18 cellular contexts compared by ENCODE assay signal in genomic region chr13:111424134-111424533, GRCh38.
DNase-seq lines count a peak whose midpoint lies in the region; ATAC-seq, FAIRE-seq and TF ChIP-seq lines count a peak whose summit lies in the region.
"Had no signal": no experiment of that assay in that cellular context is flagged by ENCODE, and none has a peak within 500 bp of the region (broad histone marks: within the 10 kb centered on the region; RNA-seq: fewer than 3 reads in every experiment).

No MANE protein-coding gene starts in this region.

- TF ChIP-seq CTCF in HCT116 (IDR thresholded peaks at IDR 0.05 in 2 of 3, conservative IDR thresholded peaks at IDR 0.05 in 1 of 3; ENCODE audit: borderline replicate concordance in 1 of 3, insufficient read depth in 1 of 3, low read depth in 2 of 3, low read length in 2 of 3) (no peak), K562 (IDR thresholded peaks at IDR 0.05 in 2 of 3, conservative IDR thresholded peaks at IDR 0.05 in 1 of 3; ENCODE audit: insufficient read depth in 2 of 3, low read depth in 1 of 3, low read length in 3 of 3) (no peak)

- TF ChIP-seq RAD21 in HCT116 (IDR thresholded peaks at IDR 0.05; ENCODE audit: low read depth): no peak
- no peak for TF ChIP-seq RAD21 in K562 (CRISPR knock-in tag; conservative IDR thresholded peaks at IDR 0.05 in 1 of 2, IDR thresholded peaks at IDR 0.05 in 1 of 2)

- H2BK12ac ChIP-seq in neuronal stem cell (ENCODE audit: low read length): no peak overlapping the region

- no peak for FAIRE-seq in K562 (lab: Jason Lieb, UNC)
- FAIRE-seq: A549, D721Med, G401.6, GM12891, GM19239 had no signal

- no peaks in the 10 kb centered on the region for H3K79me1 ChIP-seq in neuronal stem cell (ENCODE audit: low read depth, low read length)

- H3K4ac ChIP-seq in neuronal stem cell (ENCODE audit: low read length): no peak overlapping the region

- H4K8ac ChIP-seq in neuronal stem cell (ENCODE audit: low read depth, low read length): no peak overlapping the region

- RAD21 ChIA-PET in HCT116 (lab: Charles Lee; ENCODE audit: low non-redundant PET in 1 of 2, low total read pairs in 2 of 2, uncharacterized antibody in 2 of 2, unreplicated experiment in 2 of 2): no interaction called here

- DNase-seq in HCT116 (ENCODE audit: low read depth, low spot score) (no peak), K562 (ENCODE audit: extremely low read depth in 1 of 4, low spot score in 3 of 4) (peak; percentile 15 to 39 (median 23)), neuronal stem cell (ENCODE audit: low spot score) (no peak), HAP-1 (ENCODE audit: low spot score in 2 of 2) (no peak), 8988T (no peak)
- DNase-seq: AML-193; Caco-2; CD4-positive, alpha-beta T cell; CD8-positive, alpha-beta T cell; DMS79 treated with DMSO at 0.1 percent for 48 hours; GF-D8 had no signal

- H2AFZ ChIP-seq in HCT116 (ENCODE audit: low read depth, low read length, poor library complexity, severe bottlenecking) (peak overlapping the region; percentile 64), K562 (ENCODE audit: low read depth, low read length) (no peak overlapping the region), neuronal stem cell (ENCODE audit: low read length) (no peak overlapping the region)

- TF ChIP-seq EP300 in K562 (IDR thresholded peaks at IDR 0.05; ENCODE audit: low read length): no peak

- H3K27ac ChIP-seq in HCT116 (ENCODE audit: low read depth, low read length) (no peak overlapping the region), K562 (ENCODE audit: extremely low read depth, low read depth, low read length) (no peak overlapping the region), neuronal stem cell (replicated peaks; ENCODE audit: low read length) (no peak overlapping the region)
- H3K27ac ChIP-seq: A549; BLaER1 treated with 17β-estradiol and CSF1 and Interleukin-3, amounts not matched to agents 10 nM and 100 nM; C4-2B had no signal

- intact Hi-C loops in HCT116 (cut with micrococcal nuclease) (no loop called here), K562 (cut with micrococcal nuclease) (no loop called here)

- WGBS in K562 (ENCODE audit: insufficient coverage, low coverage, missing lambda C conversion rate): 7% methylated on average over 16 of the region's 21 CpGs
- WGBS in neuronal stem cell (ENCODE audit: extremely low coverage in 2 of 2, insufficient read length in 2 of 2, insufficient replicate concordance in 1 of 2), 2 donors: no CpG with 5 or more reads among the region's 21 CpGs

- H4K20me1 ChIP-seq in HCT116 (ENCODE audit: insufficient read depth) (no peaks in the 10 kb centered on the region), K562 (replicated peaks; ENCODE audit: control insufficient read depth, insufficient read depth, low read length) (no peaks in the 10 kb centered on the region; the same call in 1 of the 2 replicates)
- H4K20me1 ChIP-seq: BLaER1 treated with 17β-estradiol and CSF1 and Interleukin-3, amounts not matched to agents 10 nM and 100 nM had no signal

- H3K9ac ChIP-seq in HCT116 (ENCODE audit: low read length) (no peak overlapping the region), K562 (ENCODE audit: insufficient read depth in 1 of 2, low read depth in 2 of 2, low read length in 2 of 2) (no peak overlapping the region), neuronal stem cell (ENCODE audit: low read depth, low read length, poor library complexity) (no peak overlapping the region)
- H3K9ac ChIP-seq: BLaER1 treated with 17β-estradiol and CSF1 and Interleukin-3, amounts not matched to agents 10 nM and 100 nM had no signal

- no peak for ATAC-seq in HCT116
- ATAC-seq in K562: peak; percentile 84
- ATAC-seq: A549; CD8-positive, alpha-beta T cell had no signal

- no peak overlapping the region for H2BK120ac ChIP-seq in neuronal stem cell (ENCODE audit: low read depth, low read length)

- no peak for TF ChIP-seq POLR2A in HCT116 (IDR thresholded peaks at IDR 0.05; ENCODE audit: borderline replicate concordance, extremely low read depth, insufficient read depth, insufficient read length)
- no peak for TF ChIP-seq POLR2A in K562 (conservative IDR thresholded peaks at IDR 0.05)

- no peak overlapping the region for H3K23ac ChIP-seq in neuronal stem cell (ENCODE audit: low read depth, low read length, poor library complexity)

- peak overlapping the region; percentile 81; the same call in 1 of the 2 replicates for H3K4me2 ChIP-seq in HCT116 (ENCODE audit: low read length)
- H3K4me2 ChIP-seq in K562 (ENCODE audit: insufficient read depth, low read length): no peak overlapping the region
- no peak overlapping the region for H3K4me2 ChIP-seq in neuronal stem cell (ENCODE audit: insufficient read depth, low read length, poor library complexity, severe bottlenecking)
- H3K4me2 ChIP-seq: A549 had no signal

- H3K4me1 ChIP-seq in HCT116 (ENCODE audit: control insufficient read depth in 1 of 2, insufficient read depth in 2 of 2, low read length in 2 of 2) (peaks cover 10 to 24% of the 10 kb centered on the region in 2 experiments), K562 (replicated peaks in 1 of 2; ENCODE audit: control insufficient read depth in 2 of 2, insufficient read depth in 2 of 2, low read length in 2 of 2) (no peaks in the 10 kb centered on the region), neuronal stem cell (ENCODE audit: control insufficient read depth in 2 of 2, insufficient read depth in 1 of 2, low read depth in 1 of 2, low read length in 2 of 2) (peaks cover 0 to 2% of the 10 kb centered on the region in 2 donors), HAP-1 (no peaks in the 10 kb centered on the region)
- H3K4me1 ChIP-seq: A549 had no signal

- H3K4me3 ChIP-seq in HCT116 (replicated peaks in 1 of 2; ENCODE audit: low read depth in 1 of 2, low read length in 2 of 2): no peak overlapping the region
- no peak overlapping the region for H3K4me3 ChIP-seq in K562
- H3K4me3 ChIP-seq in neuronal stem cell (ENCODE audit: low read length in 2 of 2): no peak overlapping the region
- no peak overlapping the region for H3K4me3 ChIP-seq in HAP-1
- H3K4me3 ChIP-seq: A549; BLaER1 treated with 17β-estradiol and CSF1 and Interleukin-3, amounts not matched to agents 10 nM and 100 nM had no signal

- H3K36me3 ChIP-seq in HCT116 (ENCODE audit: control insufficient read depth in 1 of 2, insufficient read depth in 2 of 2, low read length in 2 of 2) (no peaks in the 10 kb centered on the region), K562 (ENCODE audit: control insufficient read depth, insufficient read depth, low read length) (no peaks in the 10 kb centered on the region), neuronal stem cell (replicated peaks in 1 of 2; ENCODE audit: control insufficient read depth in 2 of 2, insufficient read depth in 2 of 2, low read length in 2 of 2) (no peaks in the 10 kb centered on the region), HAP-1 (replicated peaks) (no peaks in the 10 kb centered on the region)
- H3K36me3 ChIP-seq: BLaER1 treated with 17β-estradiol and CSF1 and Interleukin-3, amounts not matched to agents 10 nM and 100 nM had no signal

- H3K9me1 ChIP-seq in K562 (ENCODE audit: control insufficient read depth, insufficient read depth, low read length): no peaks in the 10 kb centered on the region

- H3K9me3 ChIP-seq in HCT116 (ENCODE audit: control insufficient read depth in 1 of 2, insufficient read depth in 1 of 2, low read depth in 1 of 2, low read length in 2 of 2) (no peaks in the 10 kb centered on the region), K562 (replicated peaks; ENCODE audit: control insufficient read depth, insufficient read depth, low read depth, low read length) (no peaks in the 10 kb centered on the region), neuronal stem cell (replicated peaks in 1 of 2; ENCODE audit: control insufficient read depth in 2 of 2, insufficient read depth in 1 of 2, low read depth in 1 of 2, low read length in 2 of 2) (no peaks in the 10 kb centered on the region), HAP-1 (no peaks in the 10 kb centered on the region)
- H3K9me3 ChIP-seq: A549; BLaER1 treated with 17β-estradiol and CSF1 and Interleukin-3, amounts not matched to agents 10 nM and 100 nM; Caco-2 had no signal

- BruUV-seq in HCT116 (replicated peaks; lab: Mats Ljungman, UMichigan): no TSS peak
- no TSS peak for BruUV-seq in K562 (replicated peaks; lab: Mats Ljungman, UMichigan)

- in situ Hi-C loops in K562 (cut with MboI) (no loop called here), HAP-1 (cut with MboI; ENCODE audit: low sequenced_read_pairs) (no loop called here)

- H4K91ac ChIP-seq in neuronal stem cell (ENCODE audit: low read depth, low read length, poor library complexity): no peak overlapping the region

- POLR2A ChIA-PET in HCT116 (lab: Charles Lee): no interaction called here
- POLR2A ChIA-PET in K562 (lab: Yijun Ruan, JAX): no interaction called here

- H3K79me2 ChIP-seq in HCT116 (ENCODE audit: insufficient read depth, low read length) (no peaks in the 10 kb centered on the region), K562 (ENCODE audit: control insufficient read depth, insufficient read depth, low read length) (no peaks in the 10 kb centered on the region)

- H3K27me3 ChIP-seq in HCT116 (ENCODE audit: insufficient read depth, low read length): no peaks in the 10 kb centered on the region
- H3K27me3 ChIP-seq in K562 (ENCODE audit: control insufficient read depth in 2 of 2, insufficient read depth in 2 of 2, low read length in 2 of 2): peaks cover 6 to 63% of the 10 kb centered on the region in 2 experiments
- H3K27me3 ChIP-seq in neuronal stem cell (ENCODE audit: control insufficient read depth in 3 of 3, insufficient read depth in 3 of 3, low read depth in 1 of 3, low read length in 3 of 3): peaks cover 0 to 17% (median 0%) of the 10 kb centered on the region in 3 experiments
- H3K27me3 ChIP-seq in HAP-1 (ENCODE audit: low read depth): no peaks in the 10 kb centered on the region
- H3K27me3 ChIP-seq: BLaER1 treated with 17β-estradiol and CSF1 and Interleukin-3, amounts not matched to agents 10 nM and 100 nM had no signal

- H3K9me2 ChIP-seq in HCT116 (ENCODE audit: insufficient read depth): no peaks in the 10 kb centered on the region

- no peak overlapping the region for H2BK15ac ChIP-seq in neuronal stem cell (ENCODE audit: low read length)

- CTCF ChIA-PET in HCT116 (lab: Charles Lee) (no interaction called here), K562 (lab: Yijun Ruan, JAX; ENCODE audit: low intra/inter-chr PET ratio) (no interaction called here)

- H2BK5ac ChIP-seq in neuronal stem cell (ENCODE audit: low read length): peak overlapping the region; percentile 10

- H3K18ac ChIP-seq in neuronal stem cell (ENCODE audit: low read length): peak overlapping the region; percentile 3

- peak overlapping the region; percentile 3 for H2AK5ac ChIP-seq in neuronal stem cell (ENCODE audit: low read depth, low read length)

- no peak overlapping the region for H3K14ac ChIP-seq in neuronal stem cell (ENCODE audit: low read length)

TF ChIP-seq in HCT116, 20 proteins besides CTCF, POLR2A, EP300 and RAD21 (continues in another document):
- TF ChIP-seq CBX3 (IDR thresholded peaks at IDR 0.05; ENCODE audit: low read depth) (no peak), EGR1 (IDR thresholded peaks at IDR 0.05; ENCODE audit: low read depth) (no peak)

TF ChIP-seq in K562, 482 proteins besides CTCF, POLR2A, EP300 and RAD21:
- peak; percentile 93 for TF ChIP-seq CHD2 (IDR thresholded peaks at IDR 0.05; ENCODE audit: low read depth, low read length)
- TF ChIP-seq ZNF785 (CRISPR knock-in tag; IDR thresholded peaks at IDR 0.05): no peak
- no peak for TF ChIP-seq PHB2 (IDR thresholded peaks at IDR 0.05; ENCODE audit: low read depth)

Comparison
In these comparisons a context has a peak if more than half of its experiments do, and no peak if none do; other contexts are left out.
1. DNase-seq: peak in K562 (4 of 4); none in HCT116 (single experiment), neuronal stem cell (single experiment), HAP-1 (0 of 2) and 8988T (single experiment).